Comparison of ENCODE assay signal across 9 cellular contexts in the genomic region with DNA sequence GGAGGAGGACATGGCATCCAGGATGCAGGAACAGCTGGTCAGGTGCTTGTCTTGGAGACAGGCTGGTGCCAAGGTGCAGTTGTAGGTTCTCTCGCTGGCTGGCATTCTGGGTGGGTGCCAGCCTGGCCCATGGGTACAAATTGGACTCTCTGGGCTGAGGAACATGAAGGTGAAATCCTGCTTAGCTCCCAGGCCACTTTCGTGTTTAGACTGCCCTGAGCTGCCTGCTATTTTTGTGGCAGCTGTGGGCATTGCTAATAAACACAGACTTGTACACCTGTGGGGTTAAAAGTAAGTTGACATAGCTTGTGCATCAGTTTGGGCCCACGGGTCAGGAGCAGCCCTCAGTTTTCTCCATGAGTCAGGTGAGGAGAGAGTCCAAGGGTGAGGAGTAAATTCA.
"Had no signal": no experiment of that assay in that cellular context is flagged by ENCODE, and none has a peak within 500 bp of the region (broad histone marks: within the 10 kb centered on the region; RNA-seq: fewer than 3 reads in every experiment).

No MANE protein-coding gene starts in this region.

- H3K4me1 ChIP-seq: HAP-1 had no signal

- H2AFZ ChIP-seq: GM23248, GM23338 had no signal

- H3K36me3 ChIP-seq: HAP-1 had no signal

- H3K27ac ChIP-seq: GM23248 had no signal

- H3K9ac ChIP-seq: GM23248 had no signal

- H3K4me2 ChIP-seq: GM23338 had no signal

- ATAC-seq: GM23338, HCT116 had no signal

- H3K9me3 ChIP-seq: HAP-1 had no signal

- DNase-seq: GM23248, GOT3, H7, H9, HCEC 1CT, HFFc6 had no signal

- H3K4me3 ChIP-seq: GM23248, GM23338, HAP-1 had no signal
